ENCODE assay signal across 1 cellular context in genomic region chr11:78840623-78841022, GRCh38.
TF ChIP-seq lines count a peak whose summit lies in the region.

No MANE protein-coding gene starts in this region.

TF ChIP-seq in WTC11, 78 proteins besides CTCF, POLR2A, EP300 and RAD21 (continued from another document):
- TF ChIP-seq, protein P1, sequence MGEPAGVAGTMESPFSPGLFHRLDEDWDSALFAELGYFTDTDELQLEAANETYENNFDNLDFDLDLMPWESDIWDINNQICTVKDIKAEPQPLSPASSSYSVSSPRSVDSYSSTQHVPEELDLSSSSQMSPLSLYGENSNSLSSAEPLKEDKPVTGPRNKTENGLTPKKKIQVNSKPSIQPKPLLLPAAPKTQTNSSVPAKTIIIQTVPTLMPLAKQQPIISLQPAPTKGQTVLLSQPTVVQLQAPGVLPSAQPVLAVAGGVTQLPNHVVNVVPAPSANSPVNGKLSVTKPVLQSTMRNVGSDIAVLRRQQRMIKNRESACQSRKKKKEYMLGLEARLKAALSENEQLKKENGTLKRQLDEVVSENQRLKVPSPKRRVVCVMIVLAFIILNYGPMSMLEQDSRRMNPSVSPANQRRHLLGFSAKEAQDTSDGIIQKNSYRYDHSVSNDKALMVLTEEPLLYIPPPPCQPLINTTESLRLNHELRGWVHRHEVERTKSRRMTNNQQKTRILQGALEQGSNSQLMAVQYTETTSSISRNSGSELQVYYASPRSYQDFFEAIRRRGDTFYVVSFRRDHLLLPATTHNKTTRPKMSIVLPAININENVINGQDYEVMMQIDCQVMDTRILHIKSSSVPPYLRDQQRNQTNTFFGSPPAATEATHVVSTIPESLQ (CRISPR knock-in tag; IDR thresholded peaks at IDR 0.05): no peak
